8 cellular contexts compared by ENCODE assay signal in the genomic region with DNA sequence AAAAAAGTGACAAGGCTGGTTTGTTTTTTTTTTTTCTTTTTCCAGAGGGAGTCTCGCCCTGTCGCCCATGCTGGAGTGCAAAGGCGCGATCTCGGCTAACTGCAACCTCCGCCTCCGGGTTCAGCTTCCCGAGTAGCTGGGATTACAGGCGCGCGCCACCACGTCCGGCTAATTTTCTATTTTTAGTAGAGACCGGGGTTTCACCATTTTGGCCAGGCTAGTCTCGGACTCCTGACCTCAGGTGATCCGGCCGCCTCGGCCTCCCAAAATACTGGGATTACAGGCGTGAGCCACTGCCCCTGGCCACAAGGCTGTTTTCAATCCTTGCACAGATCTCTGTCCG. TPM values are rescaled to one million over a fixed set of nuclear protein-coding genes. Genes with fewer than 3 reads are reported as not detected.
DNase-seq lines count a peak whose midpoint lies in the region; ATAC-seq and TF ChIP-seq lines count a peak whose summit lies in the region.

No MANE protein-coding gene starts in this region.

- POLR2A ChIA-PET in activated CD8-positive, alpha-beta T cell treated with anti-CD3 and anti-CD28 coated beads for 36 hours (lab: Charles Lee) = no interaction called here

- peak overlapping the region; percentile 97 for H3K27ac Mint-ChIP-seq in activated CD8-positive, alpha-beta T cell treated with anti-CD3 and anti-CD28 coated beads for 36 hours
- peak overlapping the region; percentile 97 for H3K27ac Mint-ChIP-seq in stimulated activated naive B cell treated with anti-CD40 and anti-IgM and Interleukin-4, amounts not matched to agents 10 μg/mL and 1 μg/mL and 100 μg/mL, for 72 hours

- DNase-seq in DMS 273 (lab: John Stamatoyannopoulos, UW; ENCODE audit: unreplicated experiment) = peak; percentile 2
- DNase-seq in DMS 273 treated with DMSO at 0.1 percent for 48 hours (lab: John Stamatoyannopoulos, UW) = no peak
- no peak for DNase-seq in activated CD8-positive, alpha-beta T cell treated with anti-CD3 and anti-CD28 coated beads for 36 hours
- no peak for DNase-seq in stimulated activated naive B cell treated with anti-CD40 and anti-IgM and Interleukin-4, amounts not matched to agents 10 μg/mL and 1 μg/mL and 100 μg/mL, for 72 hours
- no peak for DNase-seq in stimulated activated CD4-positive, alpha-beta T cell treated with anti-CD3 and anti-CD28 coated beads, Interleukin-12 subunit alpha, Interleukin-12 subunit beta, amount 100 ng/mL, for 4 hours
- DNase-seq in AG20443 (ENCODE audit: low spot score) = no peak

- no peak for ATAC-seq in activated CD8-positive, alpha-beta T cell treated with anti-CD3 and anti-CD28 coated beads for 36 hours
- ATAC-seq in stimulated activated naive B cell treated with anti-CD40 and anti-IgM and Interleukin-4, amounts not matched to agents 10 μg/mL and 1 μg/mL and 100 μg/mL, for 72 hours (replicated peaks) = no peak
- no peak for ATAC-seq in HG02588 (IDR thresholded peaks at IDR 0.05; ENCODE audit: unreplicated experiment)

- H3K27me3 Mint-ChIP-seq in activated CD8-positive, alpha-beta T cell treated with anti-CD3 and anti-CD28 coated beads for 36 hours = no peaks in the 10 kb centered on the region
- no peaks in the 10 kb centered on the region for H3K27me3 Mint-ChIP-seq in stimulated activated naive B cell treated with anti-CD40 and anti-IgM and Interleukin-4, amounts not matched to agents 10 μg/mL and 1 μg/mL and 100 μg/mL, for 72 hours

- H3K9me3 Mint-ChIP-seq in activated CD8-positive, alpha-beta T cell treated with anti-CD3 and anti-CD28 coated beads for 36 hours = no peaks in the 10 kb centered on the region
- no peaks in the 10 kb centered on the region for H3K9me3 Mint-ChIP-seq in stimulated activated naive B cell treated with anti-CD40 and anti-IgM and Interleukin-4, amounts not matched to agents 10 μg/mL and 1 μg/mL and 100 μg/mL, for 72 hours

- no peak for TF ChIP-seq CTCF in activated CD8-positive, alpha-beta T cell treated with anti-CD3 and anti-CD28 coated beads for 36 hours (IDR thresholded peaks at IDR 0.05)

- peak overlapping the region; percentile 92 for H3K4me3 ChIP-seq in iPS-18c (ENCODE audit: insufficient read depth, low read depth, low read length)

- peaks cover 19% of the 10 kb centered on the region for H3K4me1 Mint-ChIP-seq in activated CD8-positive, alpha-beta T cell treated with anti-CD3 and anti-CD28 coated beads for 36 hours (ENCODE audit: low read depth)
- peaks cover 4 to 35% of the 10 kb centered on the region in 2 donors for H3K4me1 Mint-ChIP-seq in stimulated activated naive B cell treated with anti-CD40 and anti-IgM and Interleukin-4, amounts not matched to agents 10 μg/mL and 1 μg/mL and 100 μg/mL, for 72 hours

- peak overlapping the region; percentile 97 for H3K4me3 Mint-ChIP-seq in activated CD8-positive, alpha-beta T cell treated with anti-CD3 and anti-CD28 coated beads for 36 hours
- H3K4me3 Mint-ChIP-seq in stimulated activated naive B cell treated with anti-CD40 and anti-IgM and Interleukin-4, amounts not matched to agents 10 μg/mL and 1 μg/mL and 100 μg/mL, for 72 hours = peak overlapping the region; percentile 95 to 97

- no peaks in the 10 kb centered on the region for H3K9me3 ChIP-seq in iPS-18c (ENCODE audit: control insufficient read depth, insufficient read depth, low read length)

- H3K36me3 Mint-ChIP-seq in activated CD8-positive, alpha-beta T cell treated with anti-CD3 and anti-CD28 coated beads for 36 hours (ENCODE audit: low read depth) = peaks cover 11% of the 10 kb centered on the region
- peaks cover 5 to 7% of the 10 kb centered on the region in 2 donors for H3K36me3 Mint-ChIP-seq in stimulated activated naive B cell treated with anti-CD40 and anti-IgM and Interleukin-4, amounts not matched to agents 10 μg/mL and 1 μg/mL and 100 μg/mL, for 72 hours

- CTCF ChIA-PET in activated CD8-positive, alpha-beta T cell treated with anti-CD3 and anti-CD28 coated beads for 36 hours (lab: Charles Lee) = no interaction called here

- intact Hi-C loops in activated CD8-positive, alpha-beta T cell treated with anti-CD3 and anti-CD28 coated beads for 36 hours (cut with micrococcal nuclease) = no loop called here

RNA-seq across cellular contexts. Expression of a gene that starts 0.6 kb away (rescaled TPM):
- 10 to 100 TPM; 68.1 to 68.2 TPM for total RNA-seq in activated CD8-positive, alpha-beta T cell treated with anti-CD3 and anti-CD28 coated beads for 36 hours

RNA-seq across cellular contexts. Expression of a gene that starts 10.6 kb away (rescaled TPM):
- total RNA-seq in activated CD8-positive, alpha-beta T cell treated with anti-CD3 and anti-CD28 coated beads for 36 hours = 10 to 100 TPM; 36.1 to 38.3 TPM
